Comparison of ENCODE assay signal across 8 cellular contexts in genomic region chr20:20860078-20860806, GRCh38.
A peak's percentile ranks its signal among the peaks of the same experiment; 100 is the strongest.
DNase-seq lines count a peak whose midpoint lies in the region; ATAC-seq, FAIRE-seq and TF ChIP-seq lines count a peak whose summit lies in the region.

No MANE protein-coding gene starts in this region.

- H3K36me3 Mint-ChIP-seq in WTC11 = no peaks in the 10 kb centered on the region

- peak; percentile 91 for FAIRE-seq in kidney (lab: Jason Lieb, UNC)

- H3K9me3 Mint-ChIP-seq in WTC11 = no peaks in the 10 kb centered on the region

- peak; percentile 92 for ATAC-seq in GM18519 (IDR thresholded peaks at IDR 0.05; ENCODE audit: low FRiP score, unreplicated experiment)
- peak; percentile 93 for ATAC-seq in HG03342 (IDR thresholded peaks at IDR 0.05; ENCODE audit: unreplicated experiment)
- ATAC-seq in WTC11 = peak; percentile 81

- no TSS peak for BruUV-seq in A673 (replicated peaks; lab: Mats Ljungman, UMichigan)

- H3K36me3 ChIP-seq in A673 (ENCODE audit: insufficient read depth, low read length, poor library complexity, severe bottlenecking) (no peaks in the 10 kb centered on the region), kidney (ENCODE audit: control insufficient read depth in 1 of 2, insufficient read depth in 2 of 2, low read length in 2 of 2) (no peaks in the 10 kb centered on the region)

- DNase-seq in A673 (ENCODE audit: low spot score) (peak; percentile 93), NCI-H345 (lab: John Stamatoyannopoulos, UW) (peak; percentile 95), WTC11 (ENCODE audit: low spot score) (peak; percentile 99), cardiac fibroblast (ENCODE audit: low read depth in 2 of 2) (peak; percentile 82 to 85), kidney (peak; percentile 89)
- peak; percentile 82 to 83 for DNase-seq in stimulated activated CD4-positive, alpha-beta T cell treated with anti-CD3 and anti-CD28 coated beads, Interleukin-1b, Interleukin-23, amount 100 ng/mL, for 4 hours (ENCODE audit: low read depth in 2 of 2)

- H3K4me1 Mint-ChIP-seq in WTC11 = no peaks in the 10 kb centered on the region; the same call in 1 of the 2 replicates

- peaks cover 4% of the 10 kb centered on the region for H3K27me3 Mint-ChIP-seq in WTC11 (ENCODE audit: low read depth)

- H3K27ac Mint-ChIP-seq in WTC11 = no peak overlapping the region

- no peak overlapping the region for H3K4me3 Mint-ChIP-seq in WTC11

- H3K4me1 ChIP-seq in A673 (ENCODE audit: insufficient read depth, low read length, poor library complexity, severe bottlenecking) (no peaks in the 10 kb centered on the region), kidney (ENCODE audit: control insufficient read depth in 1 of 2, insufficient read depth in 1 of 2, low read depth in 1 of 2, low read length in 2 of 2) (no peaks in the 10 kb centered on the region)

- no peaks in the 10 kb centered on the region for H3K9me3 ChIP-seq in A673 (ENCODE audit: low read depth, low read length, poor library complexity, severe bottlenecking)
- no peaks in the 10 kb centered on the region for H3K9me3 ChIP-seq in kidney (ENCODE audit: control insufficient read depth in 1 of 2, low read length in 2 of 2)

- H3K9ac ChIP-seq in kidney (ENCODE audit: low read length in 2 of 2) = no peak overlapping the region

- intact Hi-C loops in A673 (cut with micrococcal nuclease; ENCODE audit: unreplicated experiment) (loop anchor here (2.0 to 10.0 kb wide), 4 partner anchors 377 to 755 kb away; partner anchors contain the start of gene NKX2-4), kidney (cut with DNase I) (no loop called here)

- H3K27ac ChIP-seq in A673 (ENCODE audit: low read depth, low read length, poor library complexity, severe bottlenecking) (no peak overlapping the region), kidney (ENCODE audit: low read depth in 2 of 2, low read length in 2 of 2) (no peak overlapping the region)

- TF ChIP-seq CTCF in A673 (conservative IDR thresholded peaks at IDR 0.05; ENCODE audit: low read depth, low read length) (peak; percentile 97), WTC11 (IDR thresholded peaks at IDR 0.05) (peak; percentile 80), cardiac fibroblast (IDR thresholded peaks at IDR 0.05; ENCODE audit: low read depth, low read length) (peak; percentile 86), kidney (IDR thresholded peaks at IDR 0.05; ENCODE audit: borderline replicate concordance, extremely low read depth, insufficient read depth) (peak; percentile 98)

- H3K4me3 ChIP-seq in A673 (ENCODE audit: low read depth, low read length, poor library complexity, severe bottlenecking) (no peak overlapping the region), cardiac fibroblast (replicated peaks in 1 of 2; ENCODE audit: low read depth in 2 of 2, low read length in 2 of 2) (no peak overlapping the region), kidney (ENCODE audit: low read length in 2 of 2) (no peak overlapping the region)

- POLR2A ChIA-PET in A673 (lab: Charles Lee; ENCODE audit: low non-redundant PET) (no interaction called here), WTC11 (lab: Charles Lee) (no interaction called here)

- CTCF ChIA-PET in A673 (lab: Charles Lee) (interaction anchor here (0.6 to 1.4 kb wide), 8 partner anchors 21 to 661 kb away, joined by 3 to 11 read pairs (median 4); no protein-coding TSS in a partner anchor), WTC11 (lab: Charles Lee) (interaction anchor here (0.6 to 4.3 kb wide), 39 partner anchors 9 to 755 kb away, joined by 3 to 48 read pairs (median 3); partner anchors contain the start of gene KIZ)

- no peaks in the 10 kb centered on the region for H3K27me3 ChIP-seq in A673 (replicated peaks; ENCODE audit: insufficient read depth, low read depth, low read length, poor library complexity)

TF ChIP-seq in WTC11, 78 proteins besides CTCF, POLR2A, EP300 and RAD21:
- TF ChIP-seq NR2C2 (CRISPR knock-in tag; IDR thresholded peaks at IDR 0.05) (no peak), GABPB1 (CRISPR knock-in tag; IDR thresholded peaks at IDR 0.05) (peak; percentile 32; the same call in 1 of the 2 replicates)
